In genomic region chr19:18293642-18294466, GRCh38 we compare ENCODE assay signal across 9 cellular contexts. TPM values are rescaled to one million over a fixed set of nuclear protein-coding genes. Genes with fewer than 3 reads are reported as not detected.
DNase-seq lines count a peak whose midpoint lies in the region; ATAC-seq and TF ChIP-seq lines count a peak whose summit lies in the region.
"Had no signal": no experiment of that assay in that cellular context is flagged by ENCODE, and none has a peak within 500 bp of the region (broad histone marks: within the 10 kb centered on the region; RNA-seq: fewer than 3 reads in every experiment).

No MANE protein-coding gene starts in this region.

- DNase-seq in heart left ventricle = no peak
- DNase-seq in cardiac septum (ENCODE audit: low spot score) = no peak
- peak in 7 of 61 donors; percentile 12 to 58 (median 27) for DNase-seq in caudate nucleus (lab: John Stamatoyannopoulos, UW)
- no peak for DNase-seq in aorta
- DNase-seq: cortex of kidney had no signal

- no peak for ATAC-seq in heart left ventricle
- no peak for ATAC-seq in aorta (ENCODE audit: low FRiP score)
- ATAC-seq in HG03095 (IDR thresholded peaks at IDR 0.05; ENCODE audit: unreplicated experiment) = no peak
- ATAC-seq in HG02840 (IDR thresholded peaks at IDR 0.05; ENCODE audit: low FRiP score, unreplicated experiment) = no peak
- no peak for ATAC-seq in GM19455 (IDR thresholded peaks at IDR 0.05; ENCODE audit: unreplicated experiment)

- H3K4me1 ChIP-seq in heart left ventricle = peaks cover 0 to 43% (median 22%) of the 10 kb centered on the region in 12 donors
- peaks cover 6 to 15% of the 10 kb centered on the region in 2 donors for H3K4me1 ChIP-seq in muscle layer of duodenum (ENCODE audit: control insufficient read depth in 1 of 2, insufficient read depth in 2 of 2, low read length in 2 of 2)
- H3K4me1 ChIP-seq in aorta (ENCODE audit: control insufficient read depth in 1 of 2, insufficient read depth in 2 of 2, low read length in 2 of 2) = no peaks in the 10 kb centered on the region

- no peaks in the 10 kb centered on the region for H3K27me3 ChIP-seq in heart left ventricle
- H3K27me3 ChIP-seq in muscle layer of duodenum (ENCODE audit: low read depth, low read length) = no peaks in the 10 kb centered on the region
- no peaks in the 10 kb centered on the region for H3K27me3 ChIP-seq in aorta (ENCODE audit: control insufficient read depth in 1 of 2, insufficient read depth in 2 of 2, low read length in 1 of 2)

- H3K27ac ChIP-seq in heart left ventricle (peak overlapping the region; percentile 96 to 100 (median 99)), caudate nucleus (ENCODE audit: low read depth, low read length) (peak overlapping the region; percentile 96), muscle layer of duodenum (ENCODE audit: low read length) (peak overlapping the region; percentile 98), aorta (ENCODE audit: low read depth in 1 of 2, low read length in 2 of 2) (peak overlapping the region; percentile 94 to 95)

- no peak for TF ChIP-seq POLR2A in heart left ventricle (IDR thresholded peaks at IDR 0.05)

- intact Hi-C loops in heart left ventricle (cut with DNase I) = no loop called here
- intact Hi-C loops in cardiac septum (cut with DNase I) = no loop called here
- intact Hi-C loops in aorta (cut with DNase I) = no loop called here

- H3K36me3 ChIP-seq in heart left ventricle (no peaks in the 10 kb centered on the region), muscle layer of duodenum (ENCODE audit: control insufficient read depth in 1 of 2, insufficient read depth in 2 of 2, low read length in 2 of 2) (no peaks in the 10 kb centered on the region), aorta (ENCODE audit: control insufficient read depth in 1 of 2, insufficient read depth in 2 of 2, low read length in 1 of 2) (no peaks in the 10 kb centered on the region)

- WGBS in heart left ventricle, 4 donors = 57 to 67% (median 60%) methylated on average over 18 of the region's 18 CpGs
- WGBS in aorta, 2 donors = 53 to 57% methylated on average over 18 of the region's 18 CpGs

- no peaks in the 10 kb centered on the region for H3K9me3 ChIP-seq in heart left ventricle
- no peaks in the 10 kb centered on the region for H3K9me3 ChIP-seq in muscle layer of duodenum (ENCODE audit: control insufficient read depth in 1 of 2, low read length in 2 of 2)
- no peaks in the 10 kb centered on the region for H3K9me3 ChIP-seq in aorta (ENCODE audit: control insufficient read depth, low read length)

- TF ChIP-seq CTCF in heart left ventricle (IDR thresholded peaks at IDR 0.05) = no peak

- H3K4me3 ChIP-seq in heart left ventricle = peak overlapping the region in 4 of 12 donors; percentile 64 to 98 (median 74)
- peak overlapping the region; percentile 77 to 85 for H3K4me3 ChIP-seq in muscle layer of duodenum (ENCODE audit: low read depth in 1 of 2, low read length in 2 of 2)
- no peak overlapping the region for H3K4me3 ChIP-seq in aorta (ENCODE audit: low read length in 2 of 2)

RNA-seq across cellular contexts. Expression of gene JUND, which starts 12.4 kb away (rescaled TPM):
- total RNA-seq in heart left ventricle = 100 to 1,000 TPM in 7 of 9 donors, 10 to 100 TPM in 2; 80.2 to 352 (median 137) TPM
- 100 to 1,000 TPM; 114 to 236 TPM for polyA plus RNA-seq in heart left ventricle
- 140 TPM for total RNA-seq in cardiac septum
- 100 to 1,000 TPM; 214 to 492 TPM for total RNA-seq in aorta
- 100 to 1,000 TPM in 1 of 2 donors, 10 to 100 TPM in 1; 62.6 to 161 TPM for polyA plus RNA-seq in aorta

RNA-seq across cellular contexts. Expression of gene IQCN, which starts 19.6 kb away (rescaled TPM):
- 1 to 10 TPM in 4 of 9 donors, under 1 TPM in 5; 0.24 to 2.4 (median 0.75) TPM for total RNA-seq in heart left ventricle
- 1 to 10 TPM in 1 of 2 donors, under 1 TPM in 1; 0.28 to 2.8 TPM for polyA plus RNA-seq in heart left ventricle
- 1.1 TPM for total RNA-seq in cardiac septum
- total RNA-seq in aorta = 10 to 100 TPM in 1 of 2 donors, 1 to 10 TPM in 1; 8.1 to 12.2 TPM
- polyA plus RNA-seq in aorta = 10 to 100 TPM in 1 of 2 donors, 1 to 10 TPM in 1; 4.5 to 20.7 TPM

RNA-seq across cellular contexts. Expression of gene LSM4, which starts 29.0 kb away (rescaled TPM):
- total RNA-seq in heart left ventricle = 100 to 1,000 TPM in 5 of 9 donors, 10 to 100 TPM in 4; 65.8 to 167 (median 101) TPM
- polyA plus RNA-seq in heart left ventricle = 100 to 1,000 TPM; 127 to 171 TPM
- 83.8 TPM for total RNA-seq in cardiac septum
- 10 to 100 TPM; 32.2 to 34.5 TPM for total RNA-seq in aorta
- polyA plus RNA-seq in aorta = 10 to 100 TPM; 58.6 to 91.8 TPM

RNA-seq across cellular contexts. Expression of gene PGPEP1, which starts 46.5 kb away (rescaled TPM):
- total RNA-seq in heart left ventricle (10 to 100 TPM; 22.5 to 58.6 (median 44.6) TPM), cardiac septum (45.5 TPM), aorta (10 to 100 TPM; 41.5 to 46.9 TPM)
- polyA plus RNA-seq in heart left ventricle (10 to 100 TPM; 26.7 to 31.8 TPM), aorta (10 to 100 TPM; 19.2 to 25.3 TPM)

Comparison
In these comparisons a context has a peak if more than half of its experiments do, and no peak if none do; other contexts are left out.
1. H3K4me3 ChIP-seq: peak in muscle layer of duodenum (2 of 2); none in aorta (0 of 2).
2. Peak in every context shown above with its lines, with median percentiles within 50 percentile points of each other: H3K27ac ChIP-seq.